ENCODE assay signal across 8 cellular contexts in genomic region chr18:5296706-5297320, GRCh38. TPM values are rescaled to one million over a fixed set of nuclear protein-coding genes. Genes with fewer than 3 reads are reported as not detected.
DNase-seq lines count a peak whose midpoint lies in the region; ATAC-seq and TF ChIP-seq lines count a peak whose summit lies in the region.

No MANE protein-coding gene starts in this region.

- TF ChIP-seq CTCF in OCI-LY3 (IDR thresholded peaks at IDR 0.05; ENCODE audit: low read depth, low read length): no peak
- TF ChIP-seq CTCF in fibroblast of mammary gland (conservative IDR thresholded peaks at IDR 0.05; ENCODE audit: control insufficient read depth, insufficient read depth, low read depth, low read length): no peak

- H3K4me1 ChIP-seq in HUES6 (ENCODE audit: control insufficient read depth, insufficient read depth, low read length): peaks cover 9% of the 10 kb centered on the region; the same call in 1 of the 2 replicates
- H3K4me1 ChIP-seq in OCI-LY3 (ENCODE audit: low read length): peaks cover 7% of the 10 kb centered on the region

- peak overlapping the region; percentile 74 for H3K4me2 ChIP-seq in OCI-LY3 (ENCODE audit: low read length)

- peak; percentile 8 for DNase-seq in COLO829 (ENCODE audit: low spot score)
- peak; percentile 83 for DNase-seq in fibroblast of mammary gland (ENCODE audit: low read depth)
- DNase-seq in naive B cell: no peak
- peak; percentile 61 for DNase-seq in stimulated activated naive B cell treated with anti-CD40 and anti-IgM and Interleukin-4, amounts not matched to agents 10 μg/mL and 1 μg/mL and 100 μg/mL, for 72 hours

- peaks cover 6% of the 10 kb centered on the region for H3K27me3 Mint-ChIP-seq in activated T-helper 17 cell treated with anti-CD3 and anti-CD28 coated beads, Interleukin-2, amount 50 U/mL, for 72 hours
- peaks cover 13 to 26% (median 25%) of the 10 kb centered on the region in 3 donors for H3K27me3 Mint-ChIP-seq in naive B cell
- H3K27me3 Mint-ChIP-seq in stimulated activated naive B cell treated with anti-CD40 and anti-IgM and Interleukin-4, amounts not matched to agents 10 μg/mL and 1 μg/mL and 100 μg/mL, for 72 hours: peaks cover 11 to 18% of the 10 kb centered on the region in 2 donors

- H3K9ac ChIP-seq in HUES6 (ENCODE audit: low read length): peak overlapping the region; percentile 92
- peak overlapping the region; percentile 64 for H3K9ac ChIP-seq in OCI-LY3 (ENCODE audit: low read length)

- H3K36me3 ChIP-seq in HUES6 (ENCODE audit: control insufficient read depth, insufficient read depth, low read length) (peaks cover 5% of the 10 kb centered on the region), OCI-LY3 (replicated peaks; ENCODE audit: low read depth, low read length) (peaks cover 4% of the 10 kb centered on the region)

- peaks cover 17% of the 10 kb centered on the region for H3K79me2 ChIP-seq in OCI-LY3 (ENCODE audit: low read length)

- no peaks in the 10 kb centered on the region for H3K9me3 Mint-ChIP-seq in activated T-helper 17 cell treated with anti-CD3 and anti-CD28 coated beads, Interleukin-2, amount 50 U/mL, for 72 hours
- H3K9me3 Mint-ChIP-seq in naive B cell: no peaks in the 10 kb centered on the region
- no peaks in the 10 kb centered on the region for H3K9me3 Mint-ChIP-seq in stimulated activated naive B cell treated with anti-CD40 and anti-IgM and Interleukin-4, amounts not matched to agents 10 μg/mL and 1 μg/mL and 100 μg/mL, for 72 hours

- H3K27ac Mint-ChIP-seq in activated T-helper 17 cell treated with anti-CD3 and anti-CD28 coated beads, Interleukin-2, amount 50 U/mL, for 72 hours: peak overlapping the region; percentile 97
- peak overlapping the region; percentile 64 to 97 (median 92) for H3K27ac Mint-ChIP-seq in naive B cell
- peak overlapping the region; percentile 97 for H3K27ac Mint-ChIP-seq in stimulated activated naive B cell treated with anti-CD40 and anti-IgM and Interleukin-4, amounts not matched to agents 10 μg/mL and 1 μg/mL and 100 μg/mL, for 72 hours

- no peaks in the 10 kb centered on the region for H4K20me1 ChIP-seq in OCI-LY3 (ENCODE audit: insufficient read depth, low read length)

- H3K4me3 Mint-ChIP-seq in activated T-helper 17 cell treated with anti-CD3 and anti-CD28 coated beads, Interleukin-2, amount 50 U/mL, for 72 hours: peak overlapping the region; percentile 97
- peak overlapping the region; percentile 92 to 97 (median 96) for H3K4me3 Mint-ChIP-seq in naive B cell
- H3K4me3 Mint-ChIP-seq in stimulated activated naive B cell treated with anti-CD40 and anti-IgM and Interleukin-4, amounts not matched to agents 10 μg/mL and 1 μg/mL and 100 μg/mL, for 72 hours: peak overlapping the region; percentile 96 to 97

- no peaks in the 10 kb centered on the region for H3K9me3 ChIP-seq in HUES6 (ENCODE audit: control insufficient read depth, insufficient read depth, low read depth, low read length)
- H3K9me3 ChIP-seq in OCI-LY3 (ENCODE audit: insufficient read depth, low read length): no peaks in the 10 kb centered on the region

- H3K4me1 Mint-ChIP-seq in activated T-helper 17 cell treated with anti-CD3 and anti-CD28 coated beads, Interleukin-2, amount 50 U/mL, for 72 hours: peaks cover 17% of the 10 kb centered on the region
- peaks cover 5 to 26% (median 23%) of the 10 kb centered on the region in 3 donors for H3K4me1 Mint-ChIP-seq in naive B cell
- H3K4me1 Mint-ChIP-seq in stimulated activated naive B cell treated with anti-CD40 and anti-IgM and Interleukin-4, amounts not matched to agents 10 μg/mL and 1 μg/mL and 100 μg/mL, for 72 hours: peaks cover 9 to 18% of the 10 kb centered on the region in 2 donors

- peaks cover 26% of the 10 kb centered on the region for H3K36me3 Mint-ChIP-seq in activated T-helper 17 cell treated with anti-CD3 and anti-CD28 coated beads, Interleukin-2, amount 50 U/mL, for 72 hours (ENCODE audit: low read depth)
- peaks cover 1% of the 10 kb centered on the region in 2 donors for H3K36me3 Mint-ChIP-seq in naive B cell
- H3K36me3 Mint-ChIP-seq in stimulated activated naive B cell treated with anti-CD40 and anti-IgM and Interleukin-4, amounts not matched to agents 10 μg/mL and 1 μg/mL and 100 μg/mL, for 72 hours: peaks cover 2% of the 10 kb centered on the region in 2 donors

- ATAC-seq in GM21515 (IDR thresholded peaks at IDR 0.05; ENCODE audit: unreplicated experiment) (peak; percentile 4), naive B cell (ENCODE audit: low read depth in 2 of 2) (no peak)
- ATAC-seq in activated T-helper 17 cell treated with anti-CD3 and anti-CD28 coated beads, Interleukin-2, amount 50 U/mL, for 72 hours (replicated peaks): peak; percentile 28
- ATAC-seq in stimulated activated naive B cell treated with anti-CD40 and anti-IgM and Interleukin-4, amounts not matched to agents 10 μg/mL and 1 μg/mL and 100 μg/mL, for 72 hours (replicated peaks): peak; percentile 19 to 30

- H3K27me3 ChIP-seq in HUES6 (ENCODE audit: control insufficient read depth, insufficient read depth, low read length) (peaks cover 20% of the 10 kb centered on the region), OCI-LY3 (ENCODE audit: low read depth, low read length) (peaks cover 4% of the 10 kb centered on the region; the same call in 1 of the 2 replicates)

- H3K4me3 ChIP-seq in HUES6 (ENCODE audit: low read depth, low read length) (peak overlapping the region; percentile 93), OCI-LY3 (ENCODE audit: low read length) (peak overlapping the region; percentile 97), fibroblast of mammary gland (ENCODE audit: control insufficient read depth, low read depth, low read length) (peak overlapping the region; percentile 69)

- H3K27ac ChIP-seq in HUES6 (ENCODE audit: low read depth, low read length) (peak overlapping the region; percentile 64; the same call in 1 of the 2 replicates), OCI-LY3 (ENCODE audit: low read length) (peak overlapping the region; percentile 39)

- H2AFZ ChIP-seq in OCI-LY3 (ENCODE audit: low read depth, low read length): peak overlapping the region; percentile 75; the same call in 1 of the 2 replicates

RNA-seq across cellular contexts. Expression of gene ZBTB14, which starts 1.3 kb away (rescaled TPM):
- 10 to 100 TPM; 13.2 to 16.1 TPM for total RNA-seq in activated T-helper 17 cell treated with anti-CD3 and anti-CD28 coated beads, Interleukin-2, amount 50 U/mL, for 72 hours
- 10 to 100 TPM in 5 of 6 donors, 1 to 10 TPM in 1; 9.8 to 21.0 (median 15.8) TPM for polyA plus RNA-seq in naive B cell (ENCODE audit: low read depth in 6 of 6)

Comparison
In these comparisons a context has a peak if more than half of its experiments do, and no peak if none do; other contexts are left out.
1. ATAC-seq: peak in GM21515 (single experiment), activated T-helper 17 cell treated with anti-CD3 and anti-CD28 coated beads, Interleukin-2, amount 50 U/mL, for 72 hours (single experiment) and stimulated activated naive B cell treated with anti-CD40 and anti-IgM and Interleukin-4, amounts not matched to agents 10 μg/mL and 1 μg/mL and 100 μg/mL, for 72 hours (2 of 2); none in naive B cell (0 of 2).
2. Peak in every context shown above with its lines, with median percentiles within 50 percentile points of each other: H3K4me3 ChIP-seq, H3K27ac Mint-ChIP-seq and H3K4me3 Mint-ChIP-seq.